22 cellular contexts compared by ENCODE assay signal in genomic region chr11:41665633-41666032, GRCh38.
A peak's percentile ranks its signal among the peaks of the same experiment; 100 is the strongest.
DNase-seq lines count a peak whose midpoint lies in the region; ATAC-seq, FAIRE-seq and TF ChIP-seq lines count a peak whose summit lies in the region.
"Had no signal": no experiment of that assay in that cellular context is flagged by ENCODE, and none has a peak within 500 bp of the region (broad histone marks: within the 10 kb centered on the region; RNA-seq: fewer than 3 reads in every experiment).

No MANE protein-coding gene starts in this region.

- peak; percentile 21 for DNase-seq in SK-N-SH
- peak; percentile 51 for DNase-seq in SK-N-DZ (ENCODE audit: low spot score)
- no peak for DNase-seq in progenitor cell of endocrine pancreas (ENCODE audit: low spot score, unreplicated experiment)
- peak; percentile 12 for DNase-seq in small intestine
- no peak for DNase-seq in H7
- DNase-seq in epidermal melanocyte (ENCODE audit: insufficient read length, low spot score), result no peak
- no peak for DNase-seq in GM19240 (ENCODE audit: insufficient read length, low spot score)
- DNase-seq: C1 segment of cervical spinal cord; Calu3; CD4-positive, alpha-beta memory T cell; COR-L47; DMS53; DMS79 treated with DMSO at 0.1 percent for 48 hours; GM23248; H9; HFFc6 had no signal

- H3K36me3 ChIP-seq in SK-N-SH (replicated peaks in 1 of 2; ENCODE audit: control insufficient read depth in 1 of 2, insufficient read depth in 2 of 2, low read length in 1 of 2) (no peaks in the 10 kb centered on the region), small intestine (ENCODE audit: control insufficient read depth in 2 of 2, insufficient read depth in 2 of 2, low read length in 2 of 2) (no peaks in the 10 kb centered on the region), H7 (replicated peaks; ENCODE audit: control insufficient read depth, insufficient read depth, low read length) (no peaks in the 10 kb centered on the region)

- TF ChIP-seq RAD21 in SK-N-SH (IDR thresholded peaks at IDR 0.05; ENCODE audit: low read length), result no peak

- H4K20me1 ChIP-seq in SK-N-SH (ENCODE audit: insufficient read depth), result no peaks in the 10 kb centered on the region

- H3K4me1 ChIP-seq in SK-N-SH (ENCODE audit: control insufficient read depth in 1 of 2, insufficient read depth in 2 of 2, low read depth in 1 of 2, low read length in 1 of 2) (peaks cover 0 to 2% of the 10 kb centered on the region in 2 experiments; a peak in 2 of 4 replicates), small intestine (ENCODE audit: control insufficient read depth in 2 of 2, insufficient read depth in 1 of 2, low read depth in 1 of 2, low read length in 1 of 2) (no peaks in the 10 kb centered on the region)

- 5% methylated on average over 3 of the region's 3 CpGs for WGBS in SK-N-SH (ENCODE audit: low lambda C conversion rate)
- 15 to 57% (median 20%) methylated on average over 3 of the region's 3 CpGs for WGBS in small intestine, 3 donors

- CTCF ChIA-PET in SK-N-SH (lab: Yijun Ruan, JAX), result interaction anchor here (1.1 kb wide), 1 partner anchor 31 kb away, joined by 3 read pairs; no protein-coding TSS in a partner anchor

- POLR2A ChIA-PET in SK-N-SH (lab: Yijun Ruan, JAX), result interaction anchor here (0.8 kb wide), 1 partner anchor 1612 kb away, joined by 3 read pairs; no protein-coding TSS in a partner anchor

- H3K27me3 ChIP-seq in SK-N-SH (ENCODE audit: insufficient read depth) (no peaks in the 10 kb centered on the region), small intestine (ENCODE audit: control insufficient read depth in 2 of 2, insufficient read depth in 2 of 2, low read length in 2 of 2) (no peaks in the 10 kb centered on the region), H7 (ENCODE audit: control insufficient read depth, insufficient read depth, low read length) (no peaks in the 10 kb centered on the region)

- H3K27ac ChIP-seq in SK-N-SH (ENCODE audit: low read depth in 2 of 2, low read length in 1 of 2), result peak overlapping the region in 1 of 2 experiments; percentile 82; a peak in 2 of 4 replicates
- no peak overlapping the region for H3K27ac ChIP-seq in small intestine (ENCODE audit: low read depth in 1 of 2, low read length in 1 of 2)
- H3K27ac ChIP-seq: 22Rv1, GM23248 had no signal

- H3K9me3 ChIP-seq in SK-N-SH (no peaks in the 10 kb centered on the region), small intestine (ENCODE audit: control insufficient read depth, low read depth) (no peaks in the 10 kb centered on the region)

- no peaks in the 10 kb centered on the region for H3K4me1 Mint-ChIP-seq in progenitor cell of endocrine pancreas (ENCODE audit: low read depth)
- H3K4me1 Mint-ChIP-seq: CD4-positive, alpha-beta memory T cell had no signal

- H3K27ac Mint-ChIP-seq in progenitor cell of endocrine pancreas, result peak overlapping the region; percentile 53
- H3K27ac Mint-ChIP-seq: CD4-positive, alpha-beta memory T cell; H9; HFFc6 had no signal

- no peak overlapping the region for H3K4me2 ChIP-seq in SK-N-SH

- H3K9me2 ChIP-seq in SK-N-SH, result no peaks in the 10 kb centered on the region

- H3K9ac ChIP-seq in SK-N-SH, result no peak overlapping the region
- H3K9ac ChIP-seq: GM23248 had no signal

- peak in 1 of 2 experiments; percentile 62; a peak in 1 of 4 replicates for TF ChIP-seq EP300 in SK-N-SH (IDR thresholded peaks at IDR 0.05; ENCODE audit: borderline replicate concordance in 1 of 2, low read depth in 1 of 2, low read length in 1 of 2)

- H3K79me2 ChIP-seq in SK-N-SH (ENCODE audit: insufficient read depth), result no peaks in the 10 kb centered on the region

- no peaks in the 10 kb centered on the region for H3K36me3 Mint-ChIP-seq in progenitor cell of endocrine pancreas (ENCODE audit: insufficient read depth)
- H3K36me3 Mint-ChIP-seq: CD4-positive, alpha-beta memory T cell had no signal

- TF ChIP-seq CTCF in SK-N-SH (IDR thresholded peaks at IDR 0.05), result no peak
- no peak for TF ChIP-seq CTCF in progenitor cell of endocrine pancreas (IDR thresholded peaks at IDR 0.05; ENCODE audit: unreplicated experiment)

- H3K27me3 Mint-ChIP-seq in progenitor cell of endocrine pancreas, result peaks cover 7% of the 10 kb centered on the region
- H3K27me3 Mint-ChIP-seq: CD4-positive, alpha-beta memory T cell had no signal

- no peaks in the 10 kb centered on the region for H3K9me3 Mint-ChIP-seq in progenitor cell of endocrine pancreas (ENCODE audit: low read depth)
- H3K9me3 Mint-ChIP-seq: H9 had no signal

- no peak overlapping the region for H3K4me3 Mint-ChIP-seq in progenitor cell of endocrine pancreas (ENCODE audit: low read depth)
- H3K4me3 Mint-ChIP-seq: CD4-positive, alpha-beta memory T cell; H9; HFFc6 had no signal

- no peak overlapping the region for H3K4me3 ChIP-seq in SK-N-SH (ENCODE audit: low read depth in 2 of 2, low read length in 1 of 2)
- no peak overlapping the region for H3K4me3 ChIP-seq in small intestine (ENCODE audit: low read depth in 1 of 2, low read length in 2 of 2)
- no peak overlapping the region for H3K4me3 ChIP-seq in H7 (ENCODE audit: insufficient read depth, low read depth, low read length)
- H3K4me3 ChIP-seq: GM23248 had no signal

- no peaks in the 10 kb centered on the region for H3F3A ChIP-seq in SK-N-SH (replicated peaks; ENCODE audit: insufficient read depth)

- FAIRE-seq in small intestine (lab: Jason Lieb, UNC), result no peak
- FAIRE-seq: A204.1, G401.6, GM12892, H1 had no signal

- no peak overlapping the region for H2AFZ ChIP-seq in SK-N-SH (ENCODE audit: low read depth)
- H2AFZ ChIP-seq: GM23248 had no signal

- ATAC-seq in SK-N-SH treated with all-trans-retinoic acid at 6 μM for 48 hours, result no peak

TF ChIP-seq in SK-N-SH, 30 proteins besides CTCF, POLR2A, EP300 and RAD21:
- TF ChIP-seq RCOR1 (IDR thresholded peaks at IDR 0.05; ENCODE audit: low read length), result peak; percentile 75
- TF ChIP-seq FOXJ3 (CRISPR knock-in tag; IDR thresholded peaks at IDR 0.05), result 0 out of 2 replicates have a peak, but pooled peaks have one; percentile 41
- TF ChIP-seq MAX (IDR thresholded peaks at IDR 0.05; ENCODE audit: low read depth), result no peak
- TF ChIP-seq MXI1 (IDR thresholded peaks at IDR 0.05; ENCODE audit: low read depth, low read length), result peak; percentile 19; the same call in 1 of the 2 replicates
- TF ChIP-seq CHD2 (IDR thresholded peaks at IDR 0.05; ENCODE audit: low read length, partially characterized antibody), result peak; percentile 26
- no peak for TF ChIP-seq JUND (IDR thresholded peaks at IDR 0.05)
- peak; percentile 82 for TF ChIP-seq GATA2 (CRISPR knock-in tag; IDR thresholded peaks at IDR 0.05)

TF ChIP-seq in SK-N-SH treated with all-trans-retinoic acid at 6 μM for 48 hours, 23 proteins besides CTCF, POLR2A, EP300 and RAD21:
- no peak for TF ChIP-seq ISL1 (CRISPR knock-in tag; IDR thresholded peaks at IDR 0.05)
- TF ChIP-seq TSHZ2 (CRISPR knock-in tag; IDR thresholded peaks at IDR 0.05), result no peak
- TF ChIP-seq ZFP3 (CRISPR knock-in tag; IDR thresholded peaks at IDR 0.05), result no peak
- no peak for TF ChIP-seq ZNF8 (CRISPR knock-in tag; IDR thresholded peaks at IDR 0.05)

Comparison
In these comparisons a context has a peak if more than half of its experiments do, and no peak if none do; other contexts are left out.
1. DNase-seq: peak in SK-N-SH (single experiment), SK-N-DZ (single experiment) and small intestine (single experiment); none in progenitor cell of endocrine pancreas (single experiment), H7 (single experiment), epidermal melanocyte (single experiment) and GM19240 (single experiment).